8 cellular contexts compared by ENCODE assay signal in genomic region chr3:46629571-46630517, GRCh38. TPM values are rescaled to one million over a fixed set of nuclear protein-coding genes. Genes with fewer than 3 reads are reported as not detected.
DNase-seq lines count a peak whose midpoint lies in the region; ATAC-seq and TF ChIP-seq lines count a peak whose summit lies in the region.

No MANE protein-coding gene starts in this region.

- peak overlapping the region; percentile 65 for H3K4me2 ChIP-seq in Loucy (ENCODE audit: low read depth, low read length, poor library complexity, severe bottlenecking)

- DNase-seq in CD8-positive, alpha-beta T cell: peak; percentile 63 to 87 (median 76)
- DNase-seq in T-helper 17 cell (peak; percentile 64 to 74 (median 67)), right atrium auricular region (ENCODE audit: low spot score) (peak; percentile 83), pulmonary artery endothelial cell (ENCODE audit: low read depth, low spot score) (peak; percentile 41), ureter (ENCODE audit: low spot score) (peak; percentile 80)

- no peaks in the 10 kb centered on the region for H3K27me3 ChIP-seq in CD8-positive, alpha-beta T cell (ENCODE audit: insufficient read depth, low read length)
- no peaks in the 10 kb centered on the region for H3K27me3 ChIP-seq in Loucy (ENCODE audit: insufficient read depth, low read length, poor library complexity, severe bottlenecking)
- H3K27me3 ChIP-seq in right atrium auricular region: no peaks in the 10 kb centered on the region

- H3K27ac Mint-ChIP-seq in CD8-positive, alpha-beta T cell: peak overlapping the region; percentile 82
- peak overlapping the region; percentile 81 for H3K27ac Mint-ChIP-seq in T-helper 17 cell

- H3K4me3 ChIP-seq in CD8-positive, alpha-beta T cell (ENCODE audit: low read depth, low read length): peak overlapping the region; percentile 62
- H3K4me3 ChIP-seq in Loucy (ENCODE audit: low read length, poor library complexity, severe bottlenecking): peak overlapping the region; percentile 60
- H3K4me3 ChIP-seq in right atrium auricular region: peak overlapping the region in 1 of 2 donors; percentile 33

- no peaks in the 10 kb centered on the region for H3K36me3 ChIP-seq in CD8-positive, alpha-beta T cell (ENCODE audit: insufficient read depth, low read length)
- H3K36me3 ChIP-seq in Loucy (ENCODE audit: insufficient read depth, low read length) (no peaks in the 10 kb centered on the region), right atrium auricular region (no peaks in the 10 kb centered on the region)

- no peaks in the 10 kb centered on the region for H3K36me3 Mint-ChIP-seq in CD8-positive, alpha-beta T cell
- H3K36me3 Mint-ChIP-seq in T-helper 17 cell (ENCODE audit: low read depth): peaks cover 2% of the 10 kb centered on the region

- H3K27ac ChIP-seq in CD8-positive, alpha-beta T cell (ENCODE audit: low read depth, low read length): peak overlapping the region; percentile 35
- H3K27ac ChIP-seq in angular gyrus (ENCODE audit: low read depth, low read length): peak overlapping the region; percentile 85
- H3K27ac ChIP-seq in right atrium auricular region: peak overlapping the region; percentile 54 to 74

- H3K4me3 Mint-ChIP-seq in CD8-positive, alpha-beta T cell: peak overlapping the region; percentile 58
- H3K4me3 Mint-ChIP-seq in T-helper 17 cell: peak overlapping the region; percentile 85

- no peaks in the 10 kb centered on the region for H4K20me1 ChIP-seq in Loucy (ENCODE audit: insufficient read depth, low read length, poor library complexity, severe bottlenecking)

- H3K9me2 ChIP-seq in Loucy (replicated peaks; ENCODE audit: low read depth, low read length): no peaks in the 10 kb centered on the region

- H3K27me3 Mint-ChIP-seq in CD8-positive, alpha-beta T cell (ENCODE audit: low read depth): peaks cover 4% of the 10 kb centered on the region
- H3K27me3 Mint-ChIP-seq in T-helper 17 cell: peaks cover 14% of the 10 kb centered on the region

- peaks cover 12% of the 10 kb centered on the region for H3K4me1 ChIP-seq in CD8-positive, alpha-beta T cell (ENCODE audit: insufficient read depth, low read length)
- H3K4me1 ChIP-seq in Loucy (ENCODE audit: insufficient read depth, low read length, poor library complexity, severe bottlenecking): peaks cover 8% of the 10 kb centered on the region
- peaks cover 0 to 13% of the 10 kb centered on the region in 2 donors for H3K4me1 ChIP-seq in right atrium auricular region

- ATAC-seq in CD8-positive, alpha-beta T cell: peak; percentile 99
- peak; percentile 80 for ATAC-seq in GM21528 (IDR thresholded peaks at IDR 0.05; ENCODE audit: low FRiP score, unreplicated experiment)
- peak; percentile 99 for ATAC-seq in T-helper 17 cell

- no peaks in the 10 kb centered on the region for H3F3A ChIP-seq in Loucy (ENCODE audit: low read depth)

- H2AFZ ChIP-seq in Loucy (ENCODE audit: low read length): peak overlapping the region; percentile 88

- H3K4me1 Mint-ChIP-seq in CD8-positive, alpha-beta T cell (ENCODE audit: low read depth): peaks cover 19% of the 10 kb centered on the region
- H3K4me1 Mint-ChIP-seq in T-helper 17 cell: peaks cover 13% of the 10 kb centered on the region

- H3K9me3 ChIP-seq in CD8-positive, alpha-beta T cell (ENCODE audit: low read length): no peaks in the 10 kb centered on the region
- no peaks in the 10 kb centered on the region for H3K9me3 ChIP-seq in Loucy (ENCODE audit: insufficient read depth, low read depth, low read length)
- no peaks in the 10 kb centered on the region for H3K9me3 ChIP-seq in T-helper 17 cell (ENCODE audit: control insufficient read depth, low read length, poor library complexity, severe bottlenecking)
- H3K9me3 ChIP-seq in right atrium auricular region: no peaks in the 10 kb centered on the region

- peak; percentile 99 for TF ChIP-seq CTCF in CD8-positive, alpha-beta T cell (IDR thresholded peaks at IDR 0.05)
- peak; percentile 82 for TF ChIP-seq CTCF in Loucy (conservative IDR thresholded peaks at IDR 0.05; ENCODE audit: low read length)
- peak; percentile 97 to 98 for TF ChIP-seq CTCF in right atrium auricular region (IDR thresholded peaks at IDR 0.05)

- H3K9me3 Mint-ChIP-seq in CD8-positive, alpha-beta T cell: no peaks in the 10 kb centered on the region

- POLR2A ChIA-PET in CD8-positive, alpha-beta T cell (lab: Charles Lee): interaction anchor here (1.3 kb wide), 1 partner anchor 141 kb away, joined by 12 read pairs; no protein-coding TSS in a partner anchor

- H3K9ac ChIP-seq in Loucy (ENCODE audit: low read depth, low read length, poor library complexity, severe bottlenecking): peak overlapping the region; percentile 41

- H3K79me2 ChIP-seq in Loucy (ENCODE audit: insufficient read depth, low read length): no peaks in the 10 kb centered on the region

- intact Hi-C loops in CD8-positive, alpha-beta T cell (cut with DNase I, micrococcal nuclease): loop anchor here (1.0 to 5.0 kb wide), 4 partner anchors 62 to 142 kb away; partner anchors contain the start of gene ALS2CL (in 1 of the 2)

- CTCF ChIA-PET in CD8-positive, alpha-beta T cell (lab: Charles Lee): interaction anchor here (0.6 to 5.1 kb wide), 34 partner anchors 9 to 758 kb away, joined by 3 to 138 read pairs (median 4); partner anchors contain the start of genes FAM240A and RTP3

RNA-seq across cellular contexts. Expression of gene FAM240A, which starts 17.5 kb away (rescaled TPM):
- not detected for total RNA-seq in CD8-positive, alpha-beta T cell
- total RNA-seq in T-helper 17 cell (not detected), right atrium auricular region (not detected), pulmonary artery endothelial cell (not detected in 2 replicates), ureter (not detected)

Comparison
In these comparisons a context has a peak if more than half of its experiments do, and no peak if none do; other contexts are left out.
1. H3K27ac ChIP-seq: peak in every context shown above with its lines; median percentile 85 in angular gyrus; 64 in right atrium auricular region; 35 in CD8-positive, alpha-beta T cell.